ENCODE assay signal across 1 cellular context in genomic region chr7:32204361-32205018, GRCh38.
TF ChIP-seq lines count a peak whose summit lies in the region.

No MANE protein-coding gene starts in this region.

TF ChIP-seq in SK-N-SH, 30 proteins besides CTCF, POLR2A, EP300 and RAD21 (continued from another document):
- peak; percentile 71 for TF ChIP-seq MAX (IDR thresholded peaks at IDR 0.05; ENCODE audit: low read depth)
